Comparison of ENCODE assay signal across 8 cellular contexts in the genomic region with DNA sequence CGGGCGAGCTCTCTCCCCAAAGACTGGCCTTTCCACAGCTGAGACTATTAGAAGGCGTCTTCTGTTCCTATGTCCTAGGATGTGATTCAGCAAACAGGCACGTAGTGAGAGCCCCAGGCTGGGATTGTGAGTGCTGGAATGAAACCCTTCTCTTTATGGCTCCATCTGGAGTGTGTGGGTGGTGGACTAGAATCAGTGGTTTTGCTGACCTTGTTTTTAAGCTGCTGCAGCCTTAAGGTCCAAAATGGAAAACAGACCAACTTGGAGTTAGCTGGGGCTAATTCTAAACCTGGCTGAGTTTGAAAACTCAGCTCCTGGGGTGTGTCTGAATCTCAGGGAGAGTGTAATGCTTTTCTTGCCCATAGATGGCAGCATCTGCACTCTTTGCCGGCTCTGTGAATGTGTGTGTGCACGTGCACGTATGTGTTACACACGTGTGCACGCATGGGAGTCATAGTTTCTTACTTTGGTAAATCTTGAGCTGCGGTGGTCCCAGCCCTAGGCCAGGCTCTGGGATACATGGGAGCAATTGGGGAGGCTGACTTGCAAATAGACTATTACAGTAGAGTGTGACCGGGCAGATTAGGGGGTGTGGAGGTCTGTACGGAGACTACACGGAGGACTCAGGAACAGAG. TPM values are rescaled to one million over a fixed set of nuclear protein-coding genes. Genes with fewer than 3 reads are reported as not detected.
DNase-seq lines count a peak whose midpoint lies in the region; ATAC-seq, FAIRE-seq and TF ChIP-seq lines count a peak whose summit lies in the region.

No MANE protein-coding gene starts in this region.

- TF ChIP-seq EP300 in HepG2 (IDR thresholded peaks at IDR 0.05; ENCODE audit: low read depth in 2 of 2, low read length in 2 of 2) (no peak), HepG2 (CRISPR knock-in tag; IDR thresholded peaks at IDR 0.05; ENCODE audit: borderline replicate concordance) (no peak; the same call in 1 of the 2 replicates)

- no peaks in the 10 kb centered on the region for H4K20me1 ChIP-seq in HepG2 (ENCODE audit: insufficient read depth, low read length)

- H3K36me3 ChIP-seq in HUES6 (ENCODE audit: control insufficient read depth, insufficient read depth, low read length) (no peaks in the 10 kb centered on the region), HepG2 (replicated peaks in 1 of 2; ENCODE audit: control insufficient read depth in 1 of 2, insufficient read depth in 2 of 2, low read length in 2 of 2) (no peaks in the 10 kb centered on the region)

- POLR2A ChIA-PET in HepG2 (lab: Yijun Ruan, JAX), result interaction anchor here (1.0 to 2.4 kb wide), 7 partner anchors 9 to 53 kb away, joined by 3 to 29 read pairs (median 8); a partner anchor contains a TSS

- H3K79me2 ChIP-seq in HepG2 (ENCODE audit: insufficient read depth, low read length), result no peaks in the 10 kb centered on the region

- in situ Hi-C loops in HepG2 (cut with HindIII; ENCODE audit: extremely low pct_ligation_motif_present, low pct_unique_long_range_greater_than_20kb), result no loop called here

- H3K9me3 ChIP-seq in HUES6 (ENCODE audit: control insufficient read depth, insufficient read depth, low read depth, low read length), result no peaks in the 10 kb centered on the region
- H3K9me3 ChIP-seq in HepG2 (ENCODE audit: low read length), result no peaks in the 10 kb centered on the region

- peak; percentile 82 for TF ChIP-seq RAD21 in HepG2 (CRISPR knock-in tag; IDR thresholded peaks at IDR 0.05)

- peaks cover 35% of the 10 kb centered on the region for H3K4me1 ChIP-seq in HUES6 (ENCODE audit: control insufficient read depth, insufficient read depth, low read length)
- peaks cover 57% of the 10 kb centered on the region for H3K4me1 ChIP-seq in HepG2 (ENCODE audit: insufficient read depth, low read length)

- intact Hi-C loops in HepG2 (cut with micrococcal nuclease; ENCODE audit: unreplicated experiment), result loop anchor here (5.0 kb wide), 2 partner anchors 39 to 124 kb away; no protein-coding TSS in a partner anchor

- 30% methylated on average over 13 of the region's 13 CpGs for WGBS in HepG2 (ENCODE audit: low lambda C conversion rate)

- peak; percentile 71 for FAIRE-seq in HepG2 (lab: Jason Lieb, UNC)

- H3K4me3 ChIP-seq in HUES6 (ENCODE audit: low read depth, low read length) (no peak overlapping the region), coronary artery (peak overlapping the region; percentile 29), HepG2 (replicated peaks in 1 of 3; ENCODE audit: insufficient read depth in 1 of 3, low read depth in 2 of 3, low read length in 3 of 3) (no peak overlapping the region)

- H3K9ac ChIP-seq in HUES6 (ENCODE audit: low read length), result peak overlapping the region; percentile 1
- H3K9ac ChIP-seq in HepG2 (ENCODE audit: insufficient read depth, low read depth, low read length), result no peak overlapping the region

- CTCF ChIA-PET in HepG2 (lab: Yijun Ruan, JAX; ENCODE audit: low intra/inter-chr PET ratio, low total read pairs), result interaction anchor here (0.8 to 2.5 kb wide), 4 partner anchors 19 to 122 kb away, joined by 3 to 20 read pairs (median 3); no protein-coding TSS in a partner anchor

- BruUV-seq in HepG2 (replicated peaks; lab: Mats Ljungman, UMichigan), result no TSS peak

- peak overlapping the region; percentile 40 for H3K4me2 ChIP-seq in HepG2 (ENCODE audit: low read depth, low read length)

- no peak overlapping the region for H2AFZ ChIP-seq in HepG2 (ENCODE audit: low read length)

- TF ChIP-seq CTCF in coronary artery (IDR thresholded peaks at IDR 0.05) (peak; percentile 74), HepG2 (CRISPR knock-in tag; IDR thresholded peaks at IDR 0.05) (peak; percentile 91)

- peak; percentile 23 for DNase-seq in activated T-cell treated with anti-CD3 and anti-CD28 coated beads for 48 hours (ENCODE audit: low read depth)
- no peak for DNase-seq in activated T-cell treated with anti-CD3 and anti-CD28 coated beads, Interleukin-2, amount 50 U/mL, for 1 hour
- DNase-seq in SW480 (ENCODE audit: low spot score), result peak; percentile 75
- DNase-seq in coronary artery (ENCODE audit: low spot score), result peak; percentile 88
- DNase-seq in HepG2 (ENCODE audit: low spot score), result no peak
- peak; percentile 19 to 22 for DNase-seq in stimulated activated CD4-positive, alpha-beta T cell treated with anti-CD3 and anti-CD28 coated beads, Interleukin-4, amount 100 ng/mL, for 4 hours

- H3K27ac ChIP-seq in HUES6 (ENCODE audit: low read depth, low read length) (no peak overlapping the region), coronary artery (peak overlapping the region; percentile 97 to 99), HepG2 (ENCODE audit: extremely low read length, insufficient read depth, low read length) (no peak overlapping the region)

- peaks cover 59% of the 10 kb centered on the region for H3K27me3 ChIP-seq in HUES6 (ENCODE audit: control insufficient read depth, insufficient read depth, low read length)
- H3K27me3 ChIP-seq in HepG2 (ENCODE audit: control insufficient read depth in 1 of 2, insufficient read depth in 2 of 2, low read length in 2 of 2), result no peaks in the 10 kb centered on the region; a peak in 1 of 5 replicates

- TF ChIP-seq POLR2A in HepG2 (IDR thresholded peaks at IDR 0.05; ENCODE audit: insufficient read depth in 1 of 2, low read depth in 2 of 2, low read length in 2 of 2), result no peak

- peak; percentile 63 for ATAC-seq in HepG2
- ATAC-seq in HG03045 (IDR thresholded peaks at IDR 0.05; ENCODE audit: unreplicated experiment), result no peak

TF ChIP-seq in HepG2, 621 proteins besides CTCF, POLR2A, EP300 and RAD21 (continues in another document):
- TF ChIP-seq ZNF891 (CRISPR knock-in tag; IDR thresholded peaks at IDR 0.05) (0 out of 2 replicates have a peak, but pooled peaks have one; percentile 36), ZNF589 (CRISPR knock-in tag; conservative IDR thresholded peaks at IDR 0.05) (no peak), ZNF224 (CRISPR knock-in tag; IDR thresholded peaks at IDR 0.05) (0 out of 2 replicates have a peak, but pooled peaks have one; percentile 61), KLF13 (CRISPR knock-in tag; IDR thresholded peaks at IDR 0.05) (no peak), ZSCAN21 (CRISPR knock-in tag; IDR thresholded peaks at IDR 0.05; ENCODE audit: borderline replicate concordance) (no peak)
- TF ChIP-seq, protein P1, sequence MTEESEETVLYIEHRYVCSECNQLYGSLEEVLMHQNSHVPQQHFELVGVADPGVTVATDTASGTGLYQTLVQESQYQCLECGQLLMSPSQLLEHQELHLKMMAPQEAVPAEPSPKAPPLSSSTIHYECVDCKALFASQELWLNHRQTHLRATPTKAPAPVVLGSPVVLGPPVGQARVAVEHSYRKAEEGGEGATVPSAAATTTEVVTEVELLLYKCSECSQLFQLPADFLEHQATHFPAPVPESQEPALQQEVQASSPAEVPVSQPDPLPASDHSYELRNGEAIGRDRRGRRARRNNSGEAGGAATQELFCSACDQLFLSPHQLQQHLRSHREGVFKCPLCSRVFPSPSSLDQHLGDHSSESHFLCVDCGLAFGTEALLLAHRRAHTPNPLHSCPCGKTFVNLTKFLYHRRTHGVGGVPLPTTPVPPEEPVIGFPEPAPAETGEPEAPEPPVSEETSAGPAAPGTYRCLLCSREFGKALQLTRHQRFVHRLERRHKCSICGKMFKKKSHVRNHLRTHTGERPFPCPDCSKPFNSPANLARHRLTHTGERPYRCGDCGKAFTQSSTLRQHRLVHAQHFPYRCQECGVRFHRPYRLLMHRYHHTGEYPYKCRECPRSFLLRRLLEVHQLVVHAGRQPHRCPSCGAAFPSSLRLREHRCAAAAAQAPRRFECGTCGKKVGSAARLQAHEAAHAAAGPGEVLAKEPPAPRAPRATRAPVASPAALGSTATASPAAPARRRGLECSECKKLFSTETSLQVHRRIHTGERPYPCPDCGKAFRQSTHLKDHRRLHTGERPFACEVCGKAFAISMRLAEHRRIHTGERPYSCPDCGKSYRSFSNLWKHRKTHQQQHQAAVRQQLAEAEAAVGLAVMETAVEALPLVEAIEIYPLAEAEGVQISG (CRISPR knock-in tag; IDR thresholded peaks at IDR 0.05), result peak; percentile 47; the same call in 1 of the 2 replicates
- TF ChIP-seq, protein P2, sequence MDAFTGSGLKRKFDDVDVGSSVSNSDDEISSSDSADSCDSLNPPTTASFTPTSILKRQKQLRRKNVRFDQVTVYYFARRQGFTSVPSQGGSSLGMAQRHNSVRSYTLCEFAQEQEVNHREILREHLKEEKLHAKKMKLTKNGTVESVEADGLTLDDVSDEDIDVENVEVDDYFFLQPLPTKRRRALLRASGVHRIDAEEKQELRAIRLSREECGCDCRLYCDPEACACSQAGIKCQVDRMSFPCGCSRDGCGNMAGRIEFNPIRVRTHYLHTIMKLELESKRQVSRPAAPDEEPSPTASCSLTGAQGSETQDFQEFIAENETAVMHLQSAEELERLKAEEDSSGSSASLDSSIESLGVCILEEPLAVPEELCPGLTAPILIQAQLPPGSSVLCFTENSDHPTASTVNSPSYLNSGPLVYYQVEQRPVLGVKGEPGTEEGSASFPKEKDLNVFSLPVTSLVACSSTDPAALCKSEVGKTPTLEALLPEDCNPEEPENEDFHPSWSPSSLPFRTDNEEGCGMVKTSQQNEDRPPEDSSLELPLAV (CRISPR knock-in tag; conservative IDR thresholded peaks at IDR 0.05; ENCODE audit: low read depth), result no peak

RNA-seq across cellular contexts. Expression of a gene that starts 10.7 kb away (rescaled TPM):
- 126 and 307 TPM in 2 replicates for total RNA-seq in HepG2 (2016; rRNA removed; fragmentation: Illumina TruSeq; extraction: Trizol)
- total RNA-seq in HepG2 (2016; cell fraction: cytosol; rRNA removed; fragmentation: Illumina TruSeq; extraction: Trizol; ENCODE audit: low read depth), result 56.0 and 58.2 TPM in 2 replicates
- total RNA-seq in HepG2 (2016; cell fraction: insoluble cytoplasmic fraction; rRNA removed; fragmentation: Illumina TruSeq; extraction: Trizol), result 125 and 311 TPM in 2 replicates
- total RNA-seq in HepG2 (2016; cell fraction: membrane; rRNA removed; fragmentation: Illumina TruSeq; extraction: Trizol), result 102 and 113 TPM in 2 replicates
- total RNA-seq in HepG2 (2016; cell fraction: nucleus; rRNA removed; fragmentation: Illumina TruSeq; extraction: Trizol), result 251 and 294 TPM in 2 replicates
- polyA plus RNA-seq in HepG2 (2011; rRNA removed), result 294 and 436 TPM in 2 replicates
- polyA plus RNA-seq in HepG2 (2011; cell fraction: cytosol; rRNA removed), result 396 and 404 TPM in 2 replicates
- 430 and 447 TPM in 2 replicates for polyA plus RNA-seq in HepG2 (2011; cell fraction: nucleus; rRNA removed)
- polyA plus RNA-seq in HepG2 (2012), result 349 and 423 TPM in 2 replicates
- 57.9 and 60.7 TPM in 2 replicates for polyA plus RNA-seq in HepG2 (2016; cell fraction: cytosol; fragmentation: Illumina TruSeq; extraction: Trizol; ENCODE audit: low read depth)
- polyA plus RNA-seq in HepG2 (2016; cell fraction: insoluble cytoplasmic fraction; fragmentation: Illumina TruSeq; extraction: Trizol; ENCODE audit: low read depth), result 115 and 123 TPM in 2 replicates
- 77.0 and 92.1 TPM in 2 replicates for polyA plus RNA-seq in HepG2 (2016; cell fraction: membrane; fragmentation: Illumina TruSeq; extraction: Trizol; ENCODE audit: low read depth)
- polyA plus RNA-seq in HepG2 (2016; cell fraction: nucleus; fragmentation: Illumina TruSeq; extraction: Trizol; ENCODE audit: insufficient read depth, low read depth), result 379 and 400 TPM in 2 replicates
- polyA minus RNA-seq in HepG2 (2011; rRNA and poly(A)+ RNA removed; ENCODE audit: low replicate concordance), result 66.7 and 379 TPM in 2 replicates
- polyA minus RNA-seq in HepG2 (2011; cell fraction: cytosol; rRNA and poly(A)+ RNA removed), result 132 and 185 TPM in 2 replicates
- polyA minus RNA-seq in HepG2 (2011; cell fraction: nucleus; rRNA and poly(A)+ RNA removed), result 122 and 168 TPM in 2 replicates

Comparison
In these comparisons a context has a peak if more than half of its experiments do, and no peak if none do; other contexts are left out.
1. DNase-seq: peak in activated T-cell treated with anti-CD3 and anti-CD28 coated beads for 48 hours (single experiment), SW480 (single experiment), coronary artery (single experiment) and stimulated activated CD4-positive, alpha-beta T cell treated with anti-CD3 and anti-CD28 coated beads, Interleukin-4, amount 100 ng/mL, for 4 hours (2 of 2); none in activated T-cell treated with anti-CD3 and anti-CD28 coated beads, Interleukin-2, amount 50 U/mL, for 1 hour (single experiment) and HepG2 (single experiment).
2. H3K27ac ChIP-seq: peak in coronary artery (2 of 2); none in HUES6 (single experiment) and HepG2 (single experiment).